Comparison of ENCODE assay signal across 8 cellular contexts in the genomic region with DNA sequence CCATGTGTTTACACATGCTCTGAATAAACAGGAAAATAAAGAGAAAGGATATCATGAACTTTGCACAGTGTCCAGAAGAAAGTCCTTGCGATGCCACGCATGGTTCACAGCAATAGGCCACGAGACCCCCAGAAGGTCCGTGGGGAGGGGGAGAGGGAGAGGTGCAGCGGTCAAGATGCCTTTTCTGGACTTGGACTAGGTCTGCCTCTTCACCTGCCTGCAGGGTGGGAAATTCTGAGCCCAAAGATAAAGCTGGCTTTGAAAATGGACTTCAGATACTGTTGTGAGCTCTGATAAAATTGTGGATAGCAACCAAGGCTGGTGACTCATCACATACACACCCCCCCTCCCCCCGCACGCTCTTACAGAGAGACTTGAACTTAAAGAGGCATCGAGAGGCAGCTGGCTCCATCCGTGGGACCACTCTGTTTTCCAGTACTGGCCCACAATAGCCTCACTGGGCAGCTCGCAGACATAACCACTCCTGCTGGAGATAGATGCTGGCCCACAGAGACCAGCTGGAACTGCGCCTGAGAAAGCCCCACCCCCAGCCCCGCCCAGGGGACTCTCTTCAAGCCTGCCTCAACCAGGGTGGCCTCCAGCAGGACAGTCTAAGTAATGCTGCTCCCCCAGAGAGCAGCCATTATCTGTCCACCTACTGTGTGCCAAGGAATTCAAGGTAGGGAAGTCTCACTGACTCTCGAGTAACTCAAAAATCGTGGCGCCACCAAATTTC. TPM values are rescaled to one million over a fixed set of nuclear protein-coding genes. Genes with fewer than 3 reads are reported as not detected.
DNase-seq lines count a peak whose midpoint lies in the region; ATAC-seq and TF ChIP-seq lines count a peak whose summit lies in the region.

No MANE protein-coding gene starts in this region.

- POLR2A ChIA-PET in IMR-90 (lab: Charles Lee; ENCODE audit: unreplicated experiment) = no interaction called here

- H3K4ac ChIP-seq in IMR-90 (ENCODE audit: low read depth, low read length) = no peak overlapping the region

- H3K14ac ChIP-seq in IMR-90 (replicated peaks; ENCODE audit: low read depth, low read length) = no peak overlapping the region

- dilution Hi-C loops in IMR-90 (cut with HindIII; ENCODE audit: low sequenced_read_pairs, unreplicated experiment) = no loop called here

- H2BK15ac ChIP-seq in IMR-90 (ENCODE audit: low read depth, low read length) = no peak overlapping the region; the same call in 2 of the 3 replicates

- in situ Hi-C loops in IMR-90 (cut with MboI; ENCODE audit: low sequenced_read_pairs) = no loop called here

- no peaks in the 10 kb centered on the region for H3K9me3 Mint-ChIP-seq in activated naive CD8-positive, alpha-beta T cell treated with anti-CD3 and anti-CD28 coated beads for 36 hours

- H3K27ac Mint-ChIP-seq in activated naive CD8-positive, alpha-beta T cell treated with anti-CD3 and anti-CD28 coated beads for 36 hours = no peak overlapping the region

- H2BK5ac ChIP-seq in IMR-90 (ENCODE audit: low read depth, low read length, poor library complexity, severe bottlenecking) = no peak overlapping the region

- peak overlapping the region; percentile 91 for H3K4me2 ChIP-seq in IMR-90 (ENCODE audit: low read depth, low read length)

- no peak overlapping the region for H3K27ac ChIP-seq in IMR-90 (ENCODE audit: insufficient read depth, low read length)

- H3K4me3 Mint-ChIP-seq in activated naive CD8-positive, alpha-beta T cell treated with anti-CD3 and anti-CD28 coated beads for 36 hours = no peak overlapping the region

- ATAC-seq in IMR-90 (ENCODE audit: low read depth) = peak; percentile 46
- peak; percentile 67 for ATAC-seq in left ventricle myocardium superior
- no peak for ATAC-seq in GM18907 (IDR thresholded peaks at IDR 0.05; ENCODE audit: unreplicated experiment)

- H3K56ac ChIP-seq in IMR-90 (ENCODE audit: extremely low read depth, insufficient read depth, low read length) = no peak overlapping the region

- BruUV-seq in IMR-90 (replicated peaks; lab: Mats Ljungman, UMichigan) = no TSS peak

- H3K4me3 ChIP-seq in IMR-90 (ENCODE audit: insufficient read depth, low read depth, low read length) = no peak overlapping the region

- no peak overlapping the region for H4K91ac ChIP-seq in IMR-90 (ENCODE audit: insufficient read depth, low read depth, low read length)

- H3K27me3 ChIP-seq in IMR-90 (ENCODE audit: control insufficient read depth, insufficient read depth, low read length) = peaks cover 2% of the 10 kb centered on the region; the same call in 1 of the 2 replicates

- CTCF ChIA-PET in IMR-90 (lab: Yijun Ruan, JAX) = interaction anchor here (0.6 to 0.7 kb wide), 3 partner anchors 35 to 530 kb away, joined by 3 read pairs; no protein-coding TSS in a partner anchor

- intact Hi-C loops in IMR-90 (cut with micrococcal nuclease) (loop anchor here (2.0 to 5.0 kb wide), 3 partner anchors 31 to 117 kb away; no protein-coding TSS in a partner anchor), left ventricle myocardium superior (cut with micrococcal nuclease) (no loop called here)

- H3K9me1 ChIP-seq in IMR-90 (ENCODE audit: insufficient read depth, low read length) = peaks cover 4% of the 10 kb centered on the region

- peaks cover 12% of the 10 kb centered on the region for H3K4me1 ChIP-seq in IMR-90 (ENCODE audit: control insufficient read depth, insufficient read depth, low read length)

- H2AK5ac ChIP-seq in IMR-90 (ENCODE audit: low read depth, low read length) = 0 out of 2 replicates have a peak overlapping the region, but pooled peaks have one; percentile 50

- no peak overlapping the region for H3K18ac ChIP-seq in IMR-90 (ENCODE audit: low read depth, low read length)

- 0 out of 2 replicates have a peak, but pooled peaks have one; percentile 9 for TF ChIP-seq CTCF in IMR-90 (conservative IDR thresholded peaks at IDR 0.05; ENCODE audit: low read depth, low read length)

- H3K36me3 ChIP-seq in IMR-90 (ENCODE audit: control insufficient read depth, insufficient read depth, low read length) = no peaks in the 10 kb centered on the region

- TF ChIP-seq POLR2A in IMR-90 (IDR thresholded peaks at IDR 0.05; ENCODE audit: low read depth, low read length) = peak; percentile 44; the same call in 1 of the 2 replicates

- peak overlapping the region; percentile 63 for H2AFZ ChIP-seq in IMR-90 (replicated peaks; ENCODE audit: low read length, poor library complexity)

- no peaks in the 10 kb centered on the region for H3K36me3 Mint-ChIP-seq in activated naive CD8-positive, alpha-beta T cell treated with anti-CD3 and anti-CD28 coated beads for 36 hours

- WGBS in IMR-90 (ENCODE audit: extremely low coverage in 2 of 2, insufficient read length in 1 of 2), 2 experiments = 5% methylated on average over 9 of the region's 15 CpGs; no CpG with 5 or more reads in 1 of the 2 experiments

- H3K9ac ChIP-seq in IMR-90 (ENCODE audit: low read depth, low read length) = no peak overlapping the region

- peaks cover 61% of the 10 kb centered on the region for H3K27me3 Mint-ChIP-seq in activated naive CD8-positive, alpha-beta T cell treated with anti-CD3 and anti-CD28 coated beads for 36 hours

- no peak overlapping the region for H3K23ac ChIP-seq in IMR-90 (ENCODE audit: low read depth, low read length)

- no peaks in the 10 kb centered on the region for H3K9me3 ChIP-seq in IMR-90 (ENCODE audit: control insufficient read depth, insufficient read depth, low read length)

- no peak for TF ChIP-seq RAD21 in IMR-90 (IDR thresholded peaks at IDR 0.05; ENCODE audit: low read length)

- 0 out of 2 replicates have a peak overlapping the region, but pooled peaks have one; percentile 9 for H2BK20ac ChIP-seq in IMR-90 (ENCODE audit: low read depth, low read length)

- peaks cover 24% of the 10 kb centered on the region for H3K4me1 Mint-ChIP-seq in activated naive CD8-positive, alpha-beta T cell treated with anti-CD3 and anti-CD28 coated beads for 36 hours

- no peak overlapping the region for H4K5ac ChIP-seq in IMR-90 (ENCODE audit: low read depth, low read length)

- H2AK9ac ChIP-seq in IMR-90 (replicated peaks; ENCODE audit: low read depth, low read length, poor library complexity) = no peak overlapping the region

- peaks cover 7% of the 10 kb centered on the region; the same call in 1 of the 2 replicates for H4K20me1 ChIP-seq in IMR-90 (ENCODE audit: insufficient read depth, low read length)

- H4K8ac ChIP-seq in IMR-90 (ENCODE audit: low read depth in 2 of 2, low read length in 2 of 2) = no peak overlapping the region; a peak in 1 of 4 replicates

- no peak overlapping the region for H2BK120ac ChIP-seq in IMR-90 (ENCODE audit: low read depth, low read length)

- DNase-seq in COLO829 (ENCODE audit: low spot score) (peak; percentile 89), IMR-90 (peak; percentile 86), left ventricle myocardium superior (peak; percentile 78), retina (peak; percentile 19), GF-D8 (lab: John Stamatoyannopoulos, UW) (no peak), hippocampal formation (lab: John Stamatoyannopoulos, UW) (no peak)
- peak; percentile 33 for DNase-seq in activated naive CD8-positive, alpha-beta T cell treated with anti-CD3 and anti-CD28 coated beads for 36 hours

- H3K79me1 ChIP-seq in IMR-90 (ENCODE audit: low read depth in 1 of 2, low read length in 2 of 2) = peaks cover 7 to 12% of the 10 kb centered on the region in 2 experiments; a peak in 2 of 4 replicates

TF ChIP-seq in IMR-90, 13 proteins besides CTCF, POLR2A, EP300 and RAD21:
- TF ChIP-seq BHLHE40 (IDR thresholded peaks at IDR 0.05; ENCODE audit: low read depth, low read length) (peak; percentile 66; the same call in 1 of the 2 replicates), CEBPB (IDR thresholded peaks at IDR 0.05; ENCODE audit: low read depth, low read length) (no peak), USF2 (IDR thresholded peaks at IDR 0.05; ENCODE audit: low read depth, low read length) (no peak), RFX5 (IDR thresholded peaks at IDR 0.05; ENCODE audit: low read depth, low read length) (no peak), FOS (IDR thresholded peaks at IDR 0.05; ENCODE audit: low read depth, low read length) (peak; percentile 98), NFE2L2 (IDR thresholded peaks at IDR 0.05; ENCODE audit: low read depth, low read length) (0 out of 2 replicates have a peak, but pooled peaks have one; percentile 22), SMC3 (IDR thresholded peaks at IDR 0.05; ENCODE audit: low read depth, low read length) (no peak), MAZ (IDR thresholded peaks at IDR 0.05; ENCODE audit: borderline replicate concordance, low read depth, low read length) (no peak), ELK1 (IDR thresholded peaks at IDR 0.05; ENCODE audit: borderline replicate concordance, low read depth, low read length) (no peak), CHD1 (IDR thresholded peaks at IDR 0.05; ENCODE audit: low read depth, low read length) (no peak), MAFK (IDR thresholded peaks at IDR 0.05; ENCODE audit: low read depth, low read length) (no peak), RCOR1 (IDR thresholded peaks at IDR 0.05; ENCODE audit: insufficient replicate concordance, low read length) (no peak), MXI1 (IDR thresholded peaks at IDR 0.05; ENCODE audit: borderline replicate concordance, low read depth, low read length) (no peak)

RNA-seq across cellular contexts. Expression of gene NFATC2, which starts 21.2 kb away (rescaled TPM):
- 0.18 and 0.28 TPM in 2 replicates for total RNA-seq in IMR-90 (2012; rRNA removed)
- 0.38 and 0.44 TPM in 2 replicates for polyA plus RNA-seq in IMR-90 (2012; rRNA removed)
- polyA plus RNA-seq in IMR-90 (2012; cell fraction: cytosol; rRNA removed) = 0.16 and 0.22 TPM in 2 replicates
- 0.70 and 0.74 TPM in 2 replicates for polyA plus RNA-seq in IMR-90 (2012; cell fraction: nucleus; rRNA removed; ENCODE audit: low replicate concordance)
- total RNA-seq in activated naive CD8-positive, alpha-beta T cell treated with anti-CD3 and anti-CD28 coated beads for 36 hours = 10 to 100 TPM; 31.0 to 31.7 TPM
- total RNA-seq in left ventricle myocardium superior = 2.3 TPM

Comparison
In these comparisons a context has a peak if more than half of its experiments do, and no peak if none do; other contexts are left out.
1. DNase-seq: peak in COLO829 (single experiment), IMR-90 (single experiment), activated naive CD8-positive, alpha-beta T cell treated with anti-CD3 and anti-CD28 coated beads for 36 hours (single experiment), left ventricle myocardium superior (single experiment) and retina (single experiment); none in GF-D8 (single experiment) and hippocampal formation (0 of 2).